Comparison of ENCODE assay signal across 9 cellular contexts in the genomic region with DNA sequence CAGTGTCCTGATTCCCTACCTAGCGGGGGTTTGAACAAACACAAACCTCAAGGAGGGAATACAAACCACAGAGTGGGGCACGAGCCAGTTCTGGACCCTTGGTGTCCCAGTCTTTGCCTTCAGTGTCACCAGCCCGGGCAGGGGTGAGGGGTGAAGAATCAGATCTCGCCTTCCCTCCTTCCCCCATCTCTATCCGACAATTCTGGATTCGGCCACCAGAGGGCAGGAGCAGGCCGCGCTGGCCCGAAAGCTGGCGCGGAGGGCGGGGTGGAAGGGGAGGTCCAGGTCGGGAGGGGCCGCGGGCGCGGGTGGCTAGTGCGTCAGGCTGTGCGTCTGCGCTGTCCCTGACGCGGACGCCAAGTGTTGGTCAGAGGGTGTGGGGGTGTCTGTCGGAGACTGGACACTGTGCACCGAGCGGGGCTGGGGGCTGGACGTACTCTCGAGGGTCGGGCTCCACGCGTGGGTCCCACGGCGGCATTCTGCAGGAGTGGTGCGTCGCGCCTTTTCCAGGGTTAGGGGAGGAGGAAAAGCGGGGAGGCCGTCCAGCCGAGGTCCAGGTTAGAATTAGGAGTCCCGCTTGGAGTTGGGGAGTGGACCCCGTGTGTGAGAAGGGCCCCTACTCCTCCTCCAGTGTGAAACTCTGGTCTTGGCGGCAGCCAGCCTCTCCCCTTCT. TPM values are rescaled to one million over a fixed set of nuclear protein-coding genes. Genes with fewer than 3 reads are reported as not detected.
DNase-seq lines count a peak whose midpoint lies in the region; ATAC-seq and TF ChIP-seq lines count a peak whose summit lies in the region.
"Had no signal": no experiment of that assay in that cellular context is flagged by ENCODE, and none has a peak within 500 bp of the region (broad histone marks: within the 10 kb centered on the region; RNA-seq: fewer than 3 reads in every experiment).

No MANE protein-coding gene starts in this region.

- ATAC-seq in HG03045 (IDR thresholded peaks at IDR 0.05; ENCODE audit: unreplicated experiment) (peak; percentile 47), left lung (peak; percentile 96), HG03439 (IDR thresholded peaks at IDR 0.05; ENCODE audit: unreplicated experiment) (no peak)

- intact Hi-C loops in left lung (cut with DNase I) = no loop called here

- DNase-seq in DMS79 treated with DMSO at 0.1 percent for 48 hours (lab: John Stamatoyannopoulos, UW) = peak; percentile 81
- DNase-seq in NCI-H345 treated with DMSO at 0.1 percent for 48 hours (lab: John Stamatoyannopoulos, UW; ENCODE audit: unreplicated experiment) = peak; percentile 80
- peak; percentile 91 for DNase-seq in activated CD4-positive, alpha-beta T cell treated with anti-CD3 and anti-CD28 coated beads for 48 hours
- DNase-seq in dedifferentiated amniotic fluid mesenchymal stem cell (ENCODE audit: extremely low spot score) = peak; percentile 62
- peak; percentile 88 to 95 for DNase-seq in left lung
- peak; percentile 64 for DNase-seq in stimulated activated CD4-positive, alpha-beta T cell treated with anti-CD3 and anti-CD28 coated beads, Interleukin-2, amount 100 ng/mL, for 4 hours (ENCODE audit: low read depth)

- peak; percentile 82 to 88 for TF ChIP-seq CTCF in left lung (IDR thresholded peaks at IDR 0.05)

- no peak overlapping the region for H3K27ac ChIP-seq in left lung

- H3K4me3 ChIP-seq in left lung = peak overlapping the region; percentile 15 to 20

- no peaks in the 10 kb centered on the region for H3K36me3 ChIP-seq in left lung

- peaks cover 8 to 26% of the 10 kb centered on the region in 2 donors for H3K4me1 ChIP-seq in left lung

- peaks cover 66 to 100% of the 10 kb centered on the region in 2 donors for H3K27me3 ChIP-seq in left lung

- no peaks in the 10 kb centered on the region for H3K9me3 ChIP-seq in left lung

RNA-seq across cellular contexts. Expression of a gene that starts 2.9 kb away (rescaled TPM):
- total RNA-seq in left lung = not detected
- total RNA-seq: glomerular endothelial cell had no signal

RNA-seq across cellular contexts. Expression of a gene that starts 11.1 kb away (rescaled TPM):
- total RNA-seq in left lung = not detected
- total RNA-seq: glomerular endothelial cell had no signal

RNA-seq across cellular contexts. Expression of a gene that starts 36.6 kb away (rescaled TPM):
- total RNA-seq in left lung = not detected
- total RNA-seq: glomerular endothelial cell had no signal

RNA-seq across cellular contexts. Expression of a gene that starts 45.2 kb away (rescaled TPM):
- total RNA-seq in left lung = 1 to 10 TPM in 1 of 2 donors, not detected in 1; 4.3 TPM
- total RNA-seq: glomerular endothelial cell had no signal
